2 cellular contexts compared by ENCODE assay signal in genomic region chr7:143296686-143297085, GRCh38.
TF ChIP-seq lines count a peak whose summit lies in the region.

No MANE protein-coding gene starts in this region.

TF ChIP-seq in IMR-90, 13 proteins besides CTCF, POLR2A, EP300 and RAD21:
- TF ChIP-seq RCOR1 (IDR thresholded peaks at IDR 0.05; ENCODE audit: insufficient replicate concordance, low read length): no peak
- no peak for TF ChIP-seq ELK1 (IDR thresholded peaks at IDR 0.05; ENCODE audit: borderline replicate concordance, low read depth, low read length)
- no peak for TF ChIP-seq NFE2L2 (IDR thresholded peaks at IDR 0.05; ENCODE audit: low read depth, low read length)
- no peak for TF ChIP-seq RFX5 (IDR thresholded peaks at IDR 0.05; ENCODE audit: low read depth, low read length)
- TF ChIP-seq MAFK (IDR thresholded peaks at IDR 0.05; ENCODE audit: low read depth, low read length): no peak

TF ChIP-seq in endothelial cell of umbilical vein, 7 proteins besides CTCF, POLR2A, EP300 and RAD21:
- TF ChIP-seq MAX (IDR thresholded peaks at IDR 0.05; ENCODE audit: insufficient read depth, insufficient read length): no peak
- no peak for TF ChIP-seq POLR2AphosphoS5 (IDR thresholded peaks at IDR 0.05; ENCODE audit: insufficient read depth, low read depth, low read length)
- no peak for TF ChIP-seq FOS (IDR thresholded peaks at IDR 0.05; ENCODE audit: borderline replicate concordance, insufficient read depth, low read length)
- no peak for TF ChIP-seq EZH2 (IDR thresholded peaks at IDR 0.05; ENCODE audit: borderline replicate concordance, low read depth, low read length, severe bottlenecking)
- TF ChIP-seq GATA2 (IDR thresholded peaks at IDR 0.05; ENCODE audit: insufficient read depth, insufficient read length, low read depth, low read length): no peak
- TF ChIP-seq MYC (IDR thresholded peaks at IDR 0.05; ENCODE audit: low read depth, low read length): no peak
- no peak for TF ChIP-seq JUN (IDR thresholded peaks at IDR 0.05; ENCODE audit: borderline replicate concordance, insufficient read depth, insufficient read length, low read depth)
